In genomic region chr17:7855643-7856080, GRCh38 we compare ENCODE assay signal across 9 cellular contexts. TPM values are rescaled to one million over a fixed set of nuclear protein-coding genes. Genes with fewer than 3 reads are reported as not detected.
DNase-seq lines count a peak whose midpoint lies in the region; FAIRE-seq and TF ChIP-seq lines count a peak whose summit lies in the region.
"Had no signal": no experiment of that assay in that cellular context is flagged by ENCODE, and none has a peak within 500 bp of the region (broad histone marks: within the 10 kb centered on the region; RNA-seq: fewer than 3 reads in every experiment).

No MANE protein-coding gene starts in this region.

- no peak for TF ChIP-seq POLR2A in suprapubic skin (IDR thresholded peaks at IDR 0.05)

- 53% methylated on average over 13 of the region's 20 CpGs for WGBS in suprapubic skin

- TF ChIP-seq EP300 in suprapubic skin (IDR thresholded peaks at IDR 0.05), result no peak

- no peaks in the 10 kb centered on the region for H3K9me3 ChIP-seq in kidney (ENCODE audit: control insufficient read depth in 1 of 2, low read length in 2 of 2)
- no peaks in the 10 kb centered on the region for H3K9me3 ChIP-seq in suprapubic skin

- in situ Hi-C loops in ACHN (cut with HindIII; ENCODE audit: low pct_ligation_motif_present, low pct_unique_long_range_greater_than_20kb, low sequenced_read_pairs), result no loop called here

- H3K27ac ChIP-seq in kidney (ENCODE audit: low read depth in 2 of 2, low read length in 2 of 2), result peak overlapping the region; percentile 36 to 93
- H3K27ac ChIP-seq in suprapubic skin, result peak overlapping the region; percentile 93

- DNase-seq in DMS79 (lab: John Stamatoyannopoulos, UW), result peak; percentile 32
- no peak for DNase-seq in DMS79 treated with DMSO at 0.1 percent for 48 hours (lab: John Stamatoyannopoulos, UW)
- DNase-seq in activated CD4-positive, alpha-beta T cell treated with anti-CD3 and anti-CD28 coated beads, Interleukin-2, amount 50 U/mL, for 4 hours, result peak; percentile 23 to 34
- no peak for DNase-seq in kidney
- DNase-seq in suprapubic skin (ENCODE audit: low spot score in 2 of 2), result peak in 1 of 2 donors; percentile 75
- no peak for DNase-seq in AG08396 (ENCODE audit: low spot score)
- DNase-seq in COLO668 (lab: John Stamatoyannopoulos, UW; ENCODE audit: unreplicated experiment), result no peak
- DNase-seq in ACHN, result no peak
- DNase-seq: NCI-H2029 had no signal

- no peaks in the 10 kb centered on the region for H3K27me3 ChIP-seq in suprapubic skin

- H3K36me3 ChIP-seq in kidney (ENCODE audit: control insufficient read depth in 1 of 2, insufficient read depth in 2 of 2, low read length in 2 of 2) (peaks cover 13 to 22% of the 10 kb centered on the region in 2 donors), suprapubic skin (peaks cover 18% of the 10 kb centered on the region)

- H3K4me1 ChIP-seq in kidney (ENCODE audit: control insufficient read depth in 1 of 2, insufficient read depth in 1 of 2, low read depth in 1 of 2, low read length in 2 of 2), result peaks cover 4 to 33% of the 10 kb centered on the region in 2 donors
- H3K4me1 ChIP-seq in suprapubic skin, result peaks cover 57% of the 10 kb centered on the region

- H3K4me3 ChIP-seq in kidney (ENCODE audit: low read length in 2 of 2) (peak overlapping the region in 1 of 2 donors; percentile 73), suprapubic skin (peak overlapping the region; percentile 71)

- no peak for FAIRE-seq in kidney (lab: Jason Lieb, UNC)

- intact Hi-C loops in kidney (cut with DNase I), result no loop called here

- no peak for TF ChIP-seq CTCF in kidney (IDR thresholded peaks at IDR 0.05; ENCODE audit: borderline replicate concordance, extremely low read depth, insufficient read depth)
- TF ChIP-seq CTCF in suprapubic skin (IDR thresholded peaks at IDR 0.05), result no peak

- H3K9ac ChIP-seq in kidney (ENCODE audit: low read length in 2 of 2), result peak overlapping the region in 1 of 2 donors; percentile 36

RNA-seq across cellular contexts. Expression of gene TMEM88, which starts 0.8 kb away (rescaled TPM):
- total RNA-seq in kidney (17.6 TPM), suprapubic skin (1 to 10 TPM; 4.2 to 7.6 (median 5.1) TPM)
- 59.8 TPM for polyA plus RNA-seq in kidney (ENCODE audit: insufficient read depth, low read depth, low replicate concordance)

RNA-seq across cellular contexts. Expression of gene NAA38, which starts 1.7 kb away (rescaled TPM):
- 69.6 TPM for total RNA-seq in kidney
- 246 TPM for polyA plus RNA-seq in kidney (ENCODE audit: insufficient read depth, low read depth, low replicate concordance)
- total RNA-seq in suprapubic skin, result 10 to 100 TPM; 46.2 to 90.6 (median 47.6) TPM

RNA-seq across cellular contexts. Expression of gene CYB5D1, which starts 2.1 kb away (rescaled TPM):
- total RNA-seq in kidney (20.4 TPM), suprapubic skin (10 to 100 TPM in 1 of 4 donors, 1 to 10 TPM in 3; 7.1 to 10.8 (median 9.8) TPM)
- 14.3 TPM for polyA plus RNA-seq in kidney (ENCODE audit: insufficient read depth, low read depth, low replicate concordance)

RNA-seq across cellular contexts. Expression of gene KDM6B, which starts 21.6 kb away (rescaled TPM):
- total RNA-seq in kidney, result 32.3 TPM
- 3.9 TPM for polyA plus RNA-seq in kidney (ENCODE audit: insufficient read depth, low read depth, low replicate concordance)
- 10 to 100 TPM; 21.4 to 31.0 (median 26.7) TPM for total RNA-seq in suprapubic skin

RNA-seq across cellular contexts. Expression of gene CHD3, which starts 32.9 kb away (rescaled TPM):
- total RNA-seq in kidney, result 94.6 TPM
- 41.5 TPM for polyA plus RNA-seq in kidney (ENCODE audit: insufficient read depth, low read depth, low replicate concordance)
- 10 to 100 TPM; 42.1 to 76.0 (median 67.7) TPM for total RNA-seq in suprapubic skin

Comparison
In these comparisons a context has a peak if more than half of its experiments do, and no peak if none do; other contexts are left out.
1. DNase-seq: peak in DMS79 (single experiment) and activated CD4-positive, alpha-beta T cell treated with anti-CD3 and anti-CD28 coated beads, Interleukin-2, amount 50 U/mL, for 4 hours (2 of 2); none in DMS79 treated with DMSO at 0.1 percent for 48 hours (single experiment), kidney (single experiment), AG08396 (single experiment), COLO668 (single experiment) and ACHN (single experiment).